Comparison of ENCODE assay signal across 1 cellular context in genomic region chr1:36253463-36253862, GRCh38.
TF ChIP-seq lines count a peak whose summit lies in the region.

No MANE protein-coding gene starts in this region.

TF ChIP-seq in SK-N-SH, 30 proteins besides CTCF, POLR2A, EP300 and RAD21 (continued from another document):
- no peak for TF ChIP-seq REST (IDR thresholded peaks at IDR 0.05; ENCODE audit: low read depth, low read length)
- no peak for TF ChIP-seq IRF3 (IDR thresholded peaks at IDR 0.05; ENCODE audit: low read depth, low read length)
- TF ChIP-seq GABPA (IDR thresholded peaks at IDR 0.05; ENCODE audit: low read depth), result no peak
- no peak for TF ChIP-seq RXRA (IDR thresholded peaks at IDR 0.05; ENCODE audit: borderline replicate concordance, low read depth)
- TF ChIP-seq JUND (IDR thresholded peaks at IDR 0.05), result no peak
- no peak for TF ChIP-seq CHD2 (IDR thresholded peaks at IDR 0.05; ENCODE audit: low read length, partially characterized antibody)
- TF ChIP-seq USF2 (IDR thresholded peaks at IDR 0.05; ENCODE audit: borderline replicate concordance, low read depth, low read length), result no peak
